In genomic region chr15:67070892-67071664, GRCh38 we compare ENCODE assay signal across 1 cellular context.
TF ChIP-seq lines count a peak whose summit lies in the region.

No MANE protein-coding gene starts in this region.

TF ChIP-seq in HCT116, 20 proteins besides CTCF, POLR2A, EP300 and RAD21:
- TF ChIP-seq FOSL1 (IDR thresholded peaks at IDR 0.05; ENCODE audit: low read depth) (no peak), ELF1 (IDR thresholded peaks at IDR 0.05; ENCODE audit: borderline replicate concordance, low read depth) (no peak), TCF7L2 (IDR thresholded peaks at IDR 0.05; ENCODE audit: borderline replicate concordance, extremely low read depth, insufficient read depth, insufficient read length) (no peak), SIN3A (IDR thresholded peaks at IDR 0.05; ENCODE audit: low read depth) (no peak), EZH2 (IDR thresholded peaks at IDR 0.05) (no peak), CEBPB (IDR thresholded peaks at IDR 0.05; ENCODE audit: low read depth) (no peak), ZNF274 (IDR thresholded peaks at IDR 0.05; ENCODE audit: low read depth, low read length) (no peak), JUND (IDR thresholded peaks at IDR 0.05) (no peak), ZFX (IDR thresholded peaks at IDR 0.05) (no peak), CBX3 (IDR thresholded peaks at IDR 0.05; ENCODE audit: low read depth) (no peak), EGR1 (IDR thresholded peaks at IDR 0.05; ENCODE audit: low read depth) (no peak)
